In the genomic region with DNA sequence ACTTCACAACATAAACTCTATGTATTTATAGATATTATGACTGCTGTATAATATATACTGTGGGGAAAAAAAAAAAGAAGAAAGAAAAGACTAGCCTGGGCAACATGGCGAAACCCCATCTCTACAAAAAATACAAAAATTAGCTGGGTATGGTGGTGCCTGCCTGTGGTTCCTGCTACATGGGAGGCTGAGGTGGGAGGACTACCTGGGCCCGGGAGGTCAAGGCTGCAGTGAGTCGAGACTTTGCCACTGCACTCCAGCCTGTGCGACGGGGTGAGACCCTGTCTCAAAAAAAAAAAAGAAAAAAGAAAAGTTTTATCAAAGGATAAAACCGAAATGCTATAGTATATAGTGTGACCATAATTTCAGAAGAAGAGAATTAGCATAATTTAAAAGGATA, we compare ENCODE assay signal across 11 cellular contexts. TPM values are rescaled to one million over a fixed set of nuclear protein-coding genes. Genes with fewer than 3 reads are reported as not detected.
DNase-seq lines count a peak whose midpoint lies in the region; ATAC-seq, FAIRE-seq and TF ChIP-seq lines count a peak whose summit lies in the region.
"Had no signal": no experiment of that assay in that cellular context is flagged by ENCODE, and none has a peak within 500 bp of the region (broad histone marks: within the 10 kb centered on the region; RNA-seq: fewer than 3 reads in every experiment).

No MANE protein-coding gene starts in this region.

- CTCF ChIA-PET in IMR-90 (lab: Yijun Ruan, JAX): interaction anchor here (0.7 to 1.5 kb wide), 2 partner anchors 20 to 82 kb away, joined by 3 to 4 read pairs; no protein-coding TSS in a partner anchor

- peaks cover 6% of the 10 kb centered on the region; the same call in 1 of the 2 replicates for H3K9me1 ChIP-seq in IMR-90 (ENCODE audit: insufficient read depth, low read length)

- H3K27me3 ChIP-seq in IMR-90 (ENCODE audit: control insufficient read depth, insufficient read depth, low read length): no peaks in the 10 kb centered on the region
- H3K27me3 ChIP-seq: tibial nerve had no signal

- BruUV-seq in IMR-90 (replicated peaks; lab: Mats Ljungman, UMichigan): no TSS peak

- peaks cover 42% of the 10 kb centered on the region for H3K36me3 Mint-ChIP-seq in central memory CD8-positive, alpha-beta T cell (ENCODE audit: insufficient read depth)
- H3K36me3 Mint-ChIP-seq in naive thymus-derived CD8-positive, alpha-beta T cell: peaks cover 23 to 56% (median 40%) of the 10 kb centered on the region in 3 donors

- no peak overlapping the region for H3K18ac ChIP-seq in IMR-90 (ENCODE audit: low read depth, low read length)

- peak overlapping the region; percentile 98 for H3K4me3 Mint-ChIP-seq in central memory CD8-positive, alpha-beta T cell
- peak overlapping the region; percentile 16 to 98 (median 62) for H3K4me3 Mint-ChIP-seq in naive thymus-derived CD8-positive, alpha-beta T cell

- no peak overlapping the region for H3K56ac ChIP-seq in IMR-90 (ENCODE audit: extremely low read depth, insufficient read depth, low read length)

- TF ChIP-seq POLR2A in IMR-90 (IDR thresholded peaks at IDR 0.05; ENCODE audit: low read depth, low read length): no peak

- H2BK120ac ChIP-seq in IMR-90 (ENCODE audit: low read depth, low read length): no peak overlapping the region

- WGBS in IMR-90 (ENCODE audit: extremely low coverage in 2 of 2, insufficient read length in 1 of 2), 2 experiments: 96% methylated on average over 3 of the region's 6 CpGs; no CpG with 5 or more reads in 1 of the 2 experiments

- POLR2A ChIA-PET in IMR-90 (lab: Charles Lee; ENCODE audit: unreplicated experiment): no interaction called here
- POLR2A ChIA-PET in naive thymus-derived CD8-positive, alpha-beta T cell (lab: Charles Lee): no interaction called here

- peaks cover 7% of the 10 kb centered on the region for H3K4me1 ChIP-seq in IMR-90 (ENCODE audit: control insufficient read depth, insufficient read depth, low read length)

- H3K36me3 ChIP-seq in IMR-90 (ENCODE audit: control insufficient read depth, insufficient read depth, low read length): no peaks in the 10 kb centered on the region

- no peak overlapping the region for H3K27ac Mint-ChIP-seq in central memory CD8-positive, alpha-beta T cell (ENCODE audit: low read depth)
- no peak overlapping the region for H3K27ac Mint-ChIP-seq in naive thymus-derived CD8-positive, alpha-beta T cell

- no peak overlapping the region for H3K23ac ChIP-seq in IMR-90 (ENCODE audit: low read depth, low read length)

- H3K9me3 ChIP-seq in IMR-90 (ENCODE audit: control insufficient read depth, insufficient read depth, low read length): no peaks in the 10 kb centered on the region
- H3K9me3 ChIP-seq: tibial nerve had no signal

- no peak overlapping the region for H3K4ac ChIP-seq in IMR-90 (ENCODE audit: low read depth, low read length)

- FAIRE-seq in GM19239 (lab: Jason Lieb, UNC): no peak

- H2BK20ac ChIP-seq in IMR-90 (ENCODE audit: low read depth, low read length): no peak overlapping the region

- no peak overlapping the region for H2AK9ac ChIP-seq in IMR-90 (replicated peaks; ENCODE audit: low read depth, low read length, poor library complexity)

- H2AK5ac ChIP-seq in IMR-90 (ENCODE audit: low read depth, low read length): no peak overlapping the region

- intact Hi-C loops in IMR-90 (cut with micrococcal nuclease): loop anchor here (2.0 kb wide), 1 partner anchor 94 kb away; a partner anchor contains a TSS

- no peak overlapping the region for H4K8ac ChIP-seq in IMR-90 (ENCODE audit: low read depth in 2 of 2, low read length in 2 of 2)

- DNase-seq in AG09309 (ENCODE audit: low read depth): no peak
- no peak for DNase-seq in IMR-90
- DNase-seq in central memory CD8-positive, alpha-beta T cell (ENCODE audit: low spot score in 2 of 2): no peak
- no peak for DNase-seq in naive thymus-derived CD8-positive, alpha-beta T cell
- no peak for DNase-seq in NCI-H748 (lab: John Stamatoyannopoulos, UW; ENCODE audit: unreplicated experiment)
- DNase-seq in GDM1 (lab: John Stamatoyannopoulos, UW): no peak
- DNase-seq in GM19239 (ENCODE audit: insufficient read length, low spot score): no peak
- DNase-seq: H7, MV-4-11 had no signal

- no peak overlapping the region for H4K91ac ChIP-seq in IMR-90 (ENCODE audit: insufficient read depth, low read depth, low read length)

- H2BK15ac ChIP-seq in IMR-90 (ENCODE audit: low read depth, low read length): no peak overlapping the region

- peak overlapping the region; percentile 30 for H3K4me3 ChIP-seq in AG09309 (ENCODE audit: control insufficient read depth, low read depth, low read length)
- H3K4me3 ChIP-seq in IMR-90 (ENCODE audit: insufficient read depth, low read depth, low read length): peak overlapping the region; percentile 16; the same call in 1 of the 2 replicates

- no peak for TF ChIP-seq RAD21 in IMR-90 (IDR thresholded peaks at IDR 0.05; ENCODE audit: low read length)

- no peak overlapping the region for H3K14ac ChIP-seq in IMR-90 (replicated peaks; ENCODE audit: low read depth, low read length)

- H3K4me1 Mint-ChIP-seq in central memory CD8-positive, alpha-beta T cell: peaks cover 54% of the 10 kb centered on the region
- peaks cover 26 to 82% (median 46%) of the 10 kb centered on the region in 4 donors for H3K4me1 Mint-ChIP-seq in naive thymus-derived CD8-positive, alpha-beta T cell

- H3K79me1 ChIP-seq in IMR-90 (ENCODE audit: low read depth in 1 of 2, low read length in 2 of 2): peaks cover 7 to 44% of the 10 kb centered on the region in 2 experiments; a peak in 3 of 4 replicates

- no peak overlapping the region for H3K9ac ChIP-seq in IMR-90 (ENCODE audit: low read depth, low read length)

- no peaks in the 10 kb centered on the region for H3K9me3 Mint-ChIP-seq in central memory CD8-positive, alpha-beta T cell
- H3K9me3 Mint-ChIP-seq in naive thymus-derived CD8-positive, alpha-beta T cell: peaks cover 0 to 51% (median 17%) of the 10 kb centered on the region in 9 donors

- peak overlapping the region; percentile 71 for H3K4me2 ChIP-seq in IMR-90 (ENCODE audit: low read depth, low read length)

- TF ChIP-seq CTCF in AG09309 (IDR thresholded peaks at IDR 0.05; ENCODE audit: control insufficient read depth, insufficient read depth, low read depth, low read length, missing control alignments): no peak
- no peak for TF ChIP-seq CTCF in IMR-90 (conservative IDR thresholded peaks at IDR 0.05; ENCODE audit: low read depth, low read length)

- H3K27ac ChIP-seq in IMR-90 (ENCODE audit: insufficient read depth, low read length): no peak overlapping the region
- H3K27ac ChIP-seq: tibial nerve had no signal

- ATAC-seq in IMR-90 (ENCODE audit: low read depth): no peak
- ATAC-seq in central memory CD8-positive, alpha-beta T cell (replicated peaks; ENCODE audit: extremely low read depth, poor library complexity, severe bottlenecking): no peak
- no peak for ATAC-seq in naive thymus-derived CD8-positive, alpha-beta T cell
- no peak for ATAC-seq in HG02852 (IDR thresholded peaks at IDR 0.05; ENCODE audit: unreplicated experiment)

- in situ Hi-C loops in IMR-90 (cut with MboI; ENCODE audit: low sequenced_read_pairs): no loop called here

- no peak overlapping the region for H2AFZ ChIP-seq in IMR-90 (replicated peaks; ENCODE audit: low read length, poor library complexity)

- H4K5ac ChIP-seq in IMR-90 (ENCODE audit: low read depth, low read length): no peak overlapping the region

- no peak overlapping the region for H2BK5ac ChIP-seq in IMR-90 (ENCODE audit: low read depth, low read length, poor library complexity, severe bottlenecking)

- no peaks in the 10 kb centered on the region for H3K27me3 Mint-ChIP-seq in central memory CD8-positive, alpha-beta T cell
- H3K27me3 Mint-ChIP-seq in naive thymus-derived CD8-positive, alpha-beta T cell: peaks cover 0 to 5% (median 0%) of the 10 kb centered on the region in 5 donors

- H4K20me1 ChIP-seq in IMR-90 (ENCODE audit: insufficient read depth, low read length): peaks cover 48% of the 10 kb centered on the region

- dilution Hi-C loops in IMR-90 (cut with HindIII; ENCODE audit: low sequenced_read_pairs, unreplicated experiment): no loop called here

TF ChIP-seq in IMR-90, 13 proteins besides CTCF, POLR2A, EP300 and RAD21:
- TF ChIP-seq RCOR1 (IDR thresholded peaks at IDR 0.05; ENCODE audit: insufficient replicate concordance, low read length) (no peak), MAZ (IDR thresholded peaks at IDR 0.05; ENCODE audit: borderline replicate concordance, low read depth, low read length) (no peak)
- TF ChIP-seq, protein P1, sequence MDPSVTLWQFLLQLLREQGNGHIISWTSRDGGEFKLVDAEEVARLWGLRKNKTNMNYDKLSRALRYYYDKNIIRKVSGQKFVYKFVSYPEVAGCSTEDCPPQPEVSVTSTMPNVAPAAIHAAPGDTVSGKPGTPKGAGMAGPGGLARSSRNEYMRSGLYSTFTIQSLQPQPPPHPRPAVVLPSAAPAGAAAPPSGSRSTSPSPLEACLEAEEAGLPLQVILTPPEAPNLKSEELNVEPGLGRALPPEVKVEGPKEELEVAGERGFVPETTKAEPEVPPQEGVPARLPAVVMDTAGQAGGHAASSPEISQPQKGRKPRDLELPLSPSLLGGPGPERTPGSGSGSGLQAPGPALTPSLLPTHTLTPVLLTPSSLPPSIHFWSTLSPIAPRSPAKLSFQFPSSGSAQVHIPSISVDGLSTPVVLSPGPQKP (IDR thresholded peaks at IDR 0.05; ENCODE audit: borderline replicate concordance, low read depth, low read length): no peak

RNA-seq across cellular contexts. Expression of a gene that starts 2.7 kb away (rescaled TPM):
- 11.5 and 15.3 TPM in 2 replicates for total RNA-seq in IMR-90 (2012; rRNA removed)
- 2.6 and 2.7 TPM in 2 replicates for polyA plus RNA-seq in IMR-90 (2012; rRNA removed)
- polyA plus RNA-seq in IMR-90 (2012; cell fraction: cytosol; rRNA removed): 1.5 and 1.8 TPM in 2 replicates
- 2.1 and 3.3 TPM in 2 replicates for polyA plus RNA-seq in IMR-90 (2012; cell fraction: nucleus; rRNA removed; ENCODE audit: low replicate concordance)
- total RNA-seq in naive thymus-derived CD8-positive, alpha-beta T cell: 10 to 100 TPM; 31.4 to 32.1 TPM
- 1 to 10 TPM; 1.9 to 3.0 (median 2.5) TPM for polyA plus RNA-seq in naive thymus-derived CD8-positive, alpha-beta T cell

RNA-seq across cellular contexts. Expression of a gene that starts 3.1 kb away (rescaled TPM):
- total RNA-seq in IMR-90 (2012; rRNA removed): 16.4 and 17.4 TPM in 2 replicates
- polyA plus RNA-seq in IMR-90 (2012; rRNA removed): 6.5 and 7.5 TPM in 2 replicates
- 5.7 and 6.5 TPM in 2 replicates for polyA plus RNA-seq in IMR-90 (2012; cell fraction: cytosol; rRNA removed)
- 5.5 and 10.2 TPM in 2 replicates for polyA plus RNA-seq in IMR-90 (2012; cell fraction: nucleus; rRNA removed; ENCODE audit: low replicate concordance)
- 10 to 100 TPM; 16.0 to 16.3 TPM for total RNA-seq in naive thymus-derived CD8-positive, alpha-beta T cell
- 10 to 100 TPM; 10.4 to 10.9 (median 10.9) TPM for polyA plus RNA-seq in naive thymus-derived CD8-positive, alpha-beta T cell
